21 cellular contexts compared by ENCODE assay signal in the genomic region with DNA sequence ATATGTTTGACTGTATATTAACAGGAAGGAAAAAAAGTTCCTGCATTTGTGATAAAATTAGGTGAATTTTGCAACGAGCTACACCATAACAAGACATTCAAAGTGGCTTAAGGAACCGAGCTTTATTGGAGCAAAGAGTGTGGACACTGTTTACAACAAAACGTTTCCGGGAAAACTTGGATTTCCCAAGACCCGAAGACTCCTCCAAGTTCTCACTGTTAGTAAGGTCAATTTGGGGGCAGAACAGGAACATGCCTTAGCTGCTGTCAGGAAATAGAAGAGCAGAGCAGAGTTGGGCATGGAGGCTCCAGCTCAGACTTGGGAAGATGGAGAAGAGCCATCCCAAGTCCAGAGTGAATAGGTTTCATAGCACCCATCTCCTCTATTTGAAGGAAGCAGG. TPM values are rescaled to one million over a fixed set of nuclear protein-coding genes. Genes with fewer than 3 reads are reported as not detected.
A peak's percentile ranks its signal among the peaks of the same experiment; 100 is the strongest.
DNase-seq lines count a peak whose midpoint lies in the region; ATAC-seq and TF ChIP-seq lines count a peak whose summit lies in the region.
"Had no signal": no experiment of that assay in that cellular context is flagged by ENCODE, and none has a peak within 500 bp of the region (broad histone marks: within the 10 kb centered on the region; RNA-seq: fewer than 3 reads in every experiment).

No MANE protein-coding gene starts in this region.

- POLR2A ChIA-PET in AG04450 (lab: Yijun Ruan, JAX) = no interaction called here
- POLR2A ChIA-PET in naive thymus-derived CD8-positive, alpha-beta T cell (lab: Charles Lee) = no interaction called here

- H3K4me1 Mint-ChIP-seq in naive thymus-derived CD8-positive, alpha-beta T cell = no peaks in the 10 kb centered on the region
- H3K4me1 Mint-ChIP-seq in activated T-helper 17 cell treated with anti-CD3 and anti-CD28 coated beads, Interleukin-2, amount 50 U/mL, for 72 hours = no peaks in the 10 kb centered on the region
- H3K4me1 Mint-ChIP-seq: activated CD8-positive, alpha-beta memory T cell treated with anti-CD3 and anti-CD28 coated beads, Interleukin-2, amount 10 ng/mL, durations not matched to agents 7 days and 5 days; IgD-negative memory B cell; immature natural killer cell had no signal

- 54 to 64% methylated on average over 5 of the region's 5 CpGs for WGBS in esophagus, 2 donors
- WGBS in hepatocyte (ENCODE audit: low lambda C conversion rate, missing lambda C conversion rate) = 62% methylated on average over 5 of the region's 5 CpGs

- H3K4me1 ChIP-seq in esophagus (ENCODE audit: control insufficient read depth in 2 of 2, insufficient read depth in 2 of 2, low read length in 1 of 2) (no peaks in the 10 kb centered on the region), hepatocyte (ENCODE audit: insufficient read depth) (peaks cover 22% of the 10 kb centered on the region)
- H3K4me1 ChIP-seq: A549 had no signal

- H3K27me3 Mint-ChIP-seq in naive thymus-derived CD8-positive, alpha-beta T cell = peaks cover 0 to 1% (median 0%) of the 10 kb centered on the region in 5 donors
- H3K27me3 Mint-ChIP-seq in activated T-helper 17 cell treated with anti-CD3 and anti-CD28 coated beads, Interleukin-2, amount 50 U/mL, for 72 hours = no peaks in the 10 kb centered on the region
- H3K27me3 Mint-ChIP-seq: activated CD8-positive, alpha-beta memory T cell treated with anti-CD3 and anti-CD28 coated beads, Interleukin-2, amount 10 ng/mL, durations not matched to agents 7 days and 5 days; IgD-negative memory B cell had no signal

- H3K27me3 ChIP-seq in AG04450 (ENCODE audit: control insufficient read depth, insufficient read depth, low read length) = no peaks in the 10 kb centered on the region
- H3K27me3 ChIP-seq in esophagus (ENCODE audit: control insufficient read depth in 1 of 2, insufficient read depth in 2 of 2, low read length in 2 of 2) = no peaks in the 10 kb centered on the region
- H3K27me3 ChIP-seq in hepatocyte = no peaks in the 10 kb centered on the region

- no peaks in the 10 kb centered on the region for H4K20me1 ChIP-seq in hepatocyte (ENCODE audit: insufficient read depth, poor library complexity, severe bottlenecking)

- H3K9me3 ChIP-seq in AG04450 (ENCODE audit: control insufficient read depth, insufficient read depth, low read length) (no peaks in the 10 kb centered on the region), esophagus (ENCODE audit: control insufficient read depth in 2 of 2, insufficient read depth in 1 of 2, low read depth in 1 of 2, low read length in 1 of 2) (no peaks in the 10 kb centered on the region), hepatocyte (ENCODE audit: low read depth) (no peaks in the 10 kb centered on the region)
- H3K9me3 ChIP-seq: A549 had no signal

- no peak overlapping the region for H3K4me3 Mint-ChIP-seq in naive thymus-derived CD8-positive, alpha-beta T cell
- no peak overlapping the region for H3K4me3 Mint-ChIP-seq in activated T-helper 17 cell treated with anti-CD3 and anti-CD28 coated beads, Interleukin-2, amount 50 U/mL, for 72 hours
- H3K4me3 Mint-ChIP-seq: activated CD8-positive, alpha-beta memory T cell treated with anti-CD3 and anti-CD28 coated beads, Interleukin-2, amount 10 ng/mL, durations not matched to agents 7 days and 5 days; IgD-negative memory B cell; immature natural killer cell had no signal

- peaks cover 0 to under 1% (median 0%) of the 10 kb centered on the region in 3 donors for H3K36me3 Mint-ChIP-seq in naive thymus-derived CD8-positive, alpha-beta T cell
- no peaks in the 10 kb centered on the region for H3K36me3 Mint-ChIP-seq in activated T-helper 17 cell treated with anti-CD3 and anti-CD28 coated beads, Interleukin-2, amount 50 U/mL, for 72 hours (ENCODE audit: low read depth)
- H3K36me3 Mint-ChIP-seq: activated CD8-positive, alpha-beta memory T cell treated with anti-CD3 and anti-CD28 coated beads, Interleukin-2, amount 10 ng/mL, durations not matched to agents 7 days and 5 days; activated naive CD4-positive, alpha-beta T cell treated with anti-CD3 and anti-CD28 coated beads, Interleukin-2, amount 50 U/mL, for 72 hours; immature natural killer cell had no signal

- DNase-seq in AG04450 (ENCODE audit: low read depth, low spot score) (no peak), hepatocyte (ENCODE audit: low spot score) (no peak), skeletal muscle cell (ENCODE audit: low read depth) (peak; percentile 77), HT-29 (ENCODE audit: low spot score) (no peak), KG1 (lab: John Stamatoyannopoulos, UW) (no peak)
- no peak for DNase-seq in naive thymus-derived CD8-positive, alpha-beta T cell
- DNase-seq: activated CD8-positive, alpha-beta memory T cell treated with anti-CD3 and anti-CD28 coated beads, Interleukin-2, amount 10 ng/mL, durations not matched to agents 7 days and 5 days; immature natural killer cell; NCI-H1105 treated with DMSO at 0.1 percent for 48 hours; NCI-H446; stimulated activated CD4-positive, alpha-beta T cell treated with anti-CD3 and anti-CD28 coated beads, Interleukin-2, amount 100 ng/mL, for 24 hours; WERI-Rb-1 had no signal

- ATAC-seq in naive thymus-derived CD8-positive, alpha-beta T cell = no peak
- no peak for ATAC-seq in activated T-helper 17 cell treated with anti-CD3 and anti-CD28 coated beads, Interleukin-2, amount 50 U/mL, for 72 hours (replicated peaks)
- ATAC-seq: A549; activated CD8-positive, alpha-beta memory T cell treated with anti-CD3 and anti-CD28 coated beads, Interleukin-2, amount 10 ng/mL, durations not matched to agents 7 days and 5 days; activated naive CD4-positive, alpha-beta T cell treated with anti-CD3 and anti-CD28 coated beads, Interleukin-2, amount 50 U/mL, for 72 hours had no signal

- TF ChIP-seq CTCF in AG04450 (IDR thresholded peaks at IDR 0.05; ENCODE audit: low read depth, low read length) = no peak
- no peak for TF ChIP-seq CTCF in hepatocyte (IDR thresholded peaks at IDR 0.05; ENCODE audit: poor library complexity)

- CTCF ChIA-PET in AG04450 (lab: Charles Lee) = interaction anchor here (1.0 to 4.6 kb wide), 14 partner anchors 8 to 260 kb away, joined by 3 to 122 read pairs (median 4); no protein-coding TSS in a partner anchor

- H3K4me3 ChIP-seq in AG04450 (ENCODE audit: low read depth, low read length) = no peak overlapping the region
- H3K4me3 ChIP-seq in esophagus (ENCODE audit: low read depth in 1 of 2, low read length in 2 of 2) = no peak overlapping the region
- no peak overlapping the region for H3K4me3 ChIP-seq in hepatocyte
- no peak overlapping the region for H3K4me3 ChIP-seq in skeletal muscle cell (ENCODE audit: low read depth, low read length)
- H3K4me3 ChIP-seq: A549 had no signal

- no peaks in the 10 kb centered on the region for H3K9me2 ChIP-seq in hepatocyte (replicated peaks; ENCODE audit: insufficient read depth)

- H3K9me3 Mint-ChIP-seq in naive thymus-derived CD8-positive, alpha-beta T cell = peaks cover 0 to 7% (median 0%) of the 10 kb centered on the region in 9 donors
- no peaks in the 10 kb centered on the region for H3K9me3 Mint-ChIP-seq in activated T-helper 17 cell treated with anti-CD3 and anti-CD28 coated beads, Interleukin-2, amount 50 U/mL, for 72 hours

- H2AFZ ChIP-seq in hepatocyte = no peak overlapping the region

- no peak overlapping the region for H3K27ac Mint-ChIP-seq in naive thymus-derived CD8-positive, alpha-beta T cell
- H3K27ac Mint-ChIP-seq in activated T-helper 17 cell treated with anti-CD3 and anti-CD28 coated beads, Interleukin-2, amount 50 U/mL, for 72 hours = no peak overlapping the region
- H3K27ac Mint-ChIP-seq: activated CD8-positive, alpha-beta memory T cell treated with anti-CD3 and anti-CD28 coated beads, Interleukin-2, amount 10 ng/mL, durations not matched to agents 7 days and 5 days; activated naive CD4-positive, alpha-beta T cell treated with anti-CD3 and anti-CD28 coated beads, Interleukin-2, amount 50 U/mL, for 72 hours; IgD-negative memory B cell; immature natural killer cell had no signal

- H3K36me3 ChIP-seq in esophagus (ENCODE audit: control insufficient read depth in 2 of 2, insufficient read depth in 2 of 2, low read length in 1 of 2) (no peaks in the 10 kb centered on the region), hepatocyte (replicated peaks; ENCODE audit: insufficient read depth, low read depth) (no peaks in the 10 kb centered on the region)
- H3K36me3 ChIP-seq: WERI-Rb-1 had no signal

- H3K79me2 ChIP-seq in hepatocyte = no peaks in the 10 kb centered on the region

- H3K27ac ChIP-seq in AG04450 (ENCODE audit: low read depth, low read length) (peak overlapping the region; percentile 33), esophagus (ENCODE audit: low read depth in 2 of 2, low read length in 1 of 2) (peak overlapping the region; percentile 1 to 49), hepatocyte (peak overlapping the region; percentile 8)
- H3K27ac ChIP-seq: A549, epithelial cell of prostate, WERI-Rb-1 had no signal

- no peak overlapping the region for H3K4me2 ChIP-seq in hepatocyte
- H3K4me2 ChIP-seq: A549 had no signal

RNA-seq across cellular contexts. Expression of a gene that starts 16.5 kb away (rescaled TPM):
- polyA plus RNA-seq in AG04450 (2011; rRNA removed) (0.02 TPM in 1 of 2 replicates, not detected in the other), esophagus (under 1 TPM in 1 of 2 donors, not detected in 1; 0.11 TPM), hepatocyte (11.9 and 16.0 TPM in 2 replicates)
- not detected in 2 replicates for polyA minus RNA-seq in AG04450 (2011; rRNA and poly(A)+ RNA removed)
- 23.1 and 23.6 TPM in 2 replicates for total RNA-seq in hepatocyte
- total RNA-seq in HT-29 (2014; rRNA removed; shearing (Covaris generic)) = 0.13 and 0.47 TPM in 2 replicates
- total RNA-seq in naive thymus-derived CD8-positive, alpha-beta T cell = not detected
- not detected for polyA plus RNA-seq in naive thymus-derived CD8-positive, alpha-beta T cell
- total RNA-seq in activated T-helper 17 cell treated with anti-CD3 and anti-CD28 coated beads, Interleukin-2, amount 50 U/mL, for 72 hours = not detected
- total RNA-seq: activated CD8-positive, alpha-beta memory T cell treated with anti-CD3 and anti-CD28 coated beads, Interleukin-2, amount 10 ng/mL, durations not matched to agents 7 days and 5 days; activated naive CD4-positive, alpha-beta T cell treated with anti-CD3 and anti-CD28 coated beads, Interleukin-2, amount 50 U/mL, for 72 hours; cerebellum; H1; pulmonary artery endothelial cell had no signal
- polyA plus RNA-seq: H1, IgD-negative memory B cell, immature natural killer cell had no signal

RNA-seq across cellular contexts. Expression of a gene that starts 58.4 kb away (rescaled TPM):
- not detected in 2 replicates for polyA plus RNA-seq in AG04450 (2011; rRNA removed)
- polyA minus RNA-seq in AG04450 (2011; rRNA and poly(A)+ RNA removed) = not detected in 2 replicates
- 1 to 10 TPM in 1 of 2 donors, under 1 TPM in 1; 0.10 to 1.5 TPM for polyA plus RNA-seq in esophagus
- total RNA-seq in hepatocyte = 23.5 and 24.0 TPM in 2 replicates
- 9.2 and 11.0 TPM in 2 replicates for polyA plus RNA-seq in hepatocyte
- not detected in 2 replicates for total RNA-seq in HT-29 (2014; rRNA removed; shearing (Covaris generic))
- not detected for total RNA-seq in naive thymus-derived CD8-positive, alpha-beta T cell
- polyA plus RNA-seq in naive thymus-derived CD8-positive, alpha-beta T cell = not detected
- not detected for total RNA-seq in activated T-helper 17 cell treated with anti-CD3 and anti-CD28 coated beads, Interleukin-2, amount 50 U/mL, for 72 hours
- total RNA-seq: activated CD8-positive, alpha-beta memory T cell treated with anti-CD3 and anti-CD28 coated beads, Interleukin-2, amount 10 ng/mL, durations not matched to agents 7 days and 5 days; activated naive CD4-positive, alpha-beta T cell treated with anti-CD3 and anti-CD28 coated beads, Interleukin-2, amount 50 U/mL, for 72 hours; cerebellum; H1; pulmonary artery endothelial cell had no signal
- polyA plus RNA-seq: H1, IgD-negative memory B cell, immature natural killer cell had no signal

Comparison
In these comparisons a context has a peak if more than half of its experiments do, and no peak if none do; other contexts are left out.
1. RNA of a gene that starts 16.5 kb away (total RNA-seq): 23.1 to 23.6 TPM in hepatocyte; 0.13 to 0.47 TPM in HT-29, not detected in naive thymus-derived CD8-positive, alpha-beta T cell and not detected in activated T-helper 17 cell treated with anti-CD3 and anti-CD28 coated beads, Interleukin-2, amount 50 U/mL, for 72 hours; every median in the first group is over 10 times any median in the second.
2. RNA of a gene that starts 58.4 kb away (total RNA-seq): 23.5 to 24.0 TPM in hepatocyte; not detected in HT-29, not detected in naive thymus-derived CD8-positive, alpha-beta T cell and not detected in activated T-helper 17 cell treated with anti-CD3 and anti-CD28 coated beads, Interleukin-2, amount 50 U/mL, for 72 hours; every median in the first group is over 10 times any median in the second.
3. Peak in every context shown above with its lines, with median percentiles within 50 percentile points of each other: H3K27ac ChIP-seq.